1 cellular context compared by ENCODE assay signal in genomic region chr5:170150713-170151104, GRCh38.
TF ChIP-seq lines count a peak whose summit lies in the region.

No MANE protein-coding gene starts in this region.

TF ChIP-seq in endothelial cell of umbilical vein, 7 proteins besides CTCF, POLR2A, EP300 and RAD21:
- TF ChIP-seq FOS (IDR thresholded peaks at IDR 0.05; ENCODE audit: borderline replicate concordance, insufficient read depth, low read length) (no peak), POLR2AphosphoS5 (IDR thresholded peaks at IDR 0.05; ENCODE audit: insufficient read depth, low read depth, low read length) (no peak), GATA2 (IDR thresholded peaks at IDR 0.05; ENCODE audit: insufficient read depth, insufficient read length, low read depth, low read length) (no peak), JUN (IDR thresholded peaks at IDR 0.05; ENCODE audit: borderline replicate concordance, insufficient read depth, insufficient read length, low read depth) (no peak), MYC (IDR thresholded peaks at IDR 0.05; ENCODE audit: low read depth, low read length) (no peak), EZH2 (IDR thresholded peaks at IDR 0.05; ENCODE audit: borderline replicate concordance, low read depth, low read length, severe bottlenecking) (no peak)
- TF ChIP-seq, protein P1, sequence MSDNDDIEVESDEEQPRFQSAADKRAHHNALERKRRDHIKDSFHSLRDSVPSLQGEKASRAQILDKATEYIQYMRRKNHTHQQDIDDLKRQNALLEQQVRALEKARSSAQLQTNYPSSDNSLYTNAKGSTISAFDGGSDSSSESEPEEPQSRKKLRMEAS (IDR thresholded peaks at IDR 0.05; ENCODE audit: insufficient read depth, insufficient read length) = no peak
TF ChIP-seq in endothelial cell of umbilical vein: peak in this region for 0.
